In genomic region chr6:89386917-89387491, GRCh38 we compare ENCODE assay signal across 16 cellular contexts. TPM values are rescaled to one million over a fixed set of nuclear protein-coding genes. Genes with fewer than 3 reads are reported as not detected.
A peak's percentile ranks its signal among the peaks of the same experiment; 100 is the strongest.
DNase-seq lines count a peak whose midpoint lies in the region; ATAC-seq and TF ChIP-seq lines count a peak whose summit lies in the region.
"Had no signal": no experiment of that assay in that cellular context is flagged by ENCODE, and none has a peak within 500 bp of the region (broad histone marks: within the 10 kb centered on the region; RNA-seq: fewer than 3 reads in every experiment).

No MANE protein-coding gene starts in this region.

- DNase-seq in activated naive CD8-positive, alpha-beta T cell treated with anti-CD3 and anti-CD28 coated beads, Interleukin-2, amount 10 ng/mL, durations not matched to agents 7 days and 5 days: no peak
- DNase-seq in activated naive CD8-positive, alpha-beta T cell treated with anti-CD3 and anti-CD28 coated beads for 36 hours: no peak
- DNase-seq in endothelial cell (ENCODE audit: low spot score): no peak
- no peak for DNase-seq in Caco-2
- no peak for DNase-seq in central memory CD4-positive, alpha-beta T cell
- DNase-seq in NCI-H2227 (lab: John Stamatoyannopoulos, UW; ENCODE audit: unreplicated experiment): no peak
- DNase-seq: activated CD4-positive, alpha-beta T cell treated with anti-CD3 and anti-CD28 coated beads, Interleukin-2, amount 10 ng/mL, durations not matched to agents 7 days and 5 days; activated effector memory CD4-positive, alpha-beta T cell treated with anti-CD3 and anti-CD28 coated beads, Interleukin-2, amount 50 U/mL, for 16 hours; NCI-H1930; NK-92 treated with Interleukin-12 subunit alpha and Interleukin-12 subunit beta, amount 100 ng/mL, for 24 hours had no signal

- H3K36me3 ChIP-seq in Caco-2 (ENCODE audit: control insufficient read depth, insufficient read depth, low read length): no peaks in the 10 kb centered on the region
- H3K36me3 ChIP-seq: thoracic aorta had no signal

- ATAC-seq in activated naive CD8-positive, alpha-beta T cell treated with anti-CD3 and anti-CD28 coated beads, Interleukin-2, amount 10 ng/mL, durations not matched to agents 7 days and 5 days (ENCODE audit: low read depth): no peak
- ATAC-seq in HG02840 (IDR thresholded peaks at IDR 0.05; ENCODE audit: low FRiP score, unreplicated experiment) (peak; percentile 23), HG03457 (IDR thresholded peaks at IDR 0.05; ENCODE audit: unreplicated experiment) (peak; percentile 19)

- H3K27me3 Mint-ChIP-seq in activated naive CD8-positive, alpha-beta T cell treated with anti-CD3 and anti-CD28 coated beads, Interleukin-2, amount 10 ng/mL, durations not matched to agents 7 days and 5 days: no peaks in the 10 kb centered on the region
- no peaks in the 10 kb centered on the region for H3K27me3 Mint-ChIP-seq in activated naive CD8-positive, alpha-beta T cell treated with anti-CD3 and anti-CD28 coated beads for 36 hours
- H3K27me3 Mint-ChIP-seq in endothelial cell (ENCODE audit: unreplicated experiment): no peaks in the 10 kb centered on the region
- no peaks in the 10 kb centered on the region for H3K27me3 Mint-ChIP-seq in Caco-2 (ENCODE audit: insufficient read depth, unreplicated experiment)
- H3K27me3 Mint-ChIP-seq: activated CD4-positive, alpha-beta T cell treated with anti-CD3 and anti-CD28 coated beads, Interleukin-2, amount 10 ng/mL, durations not matched to agents 7 days and 5 days had no signal

- BruUV-seq in Caco-2 (replicated peaks; lab: Mats Ljungman, UMichigan): no TSS peak

- POLR2A ChIA-PET in activated naive CD8-positive, alpha-beta T cell treated with anti-CD3 and anti-CD28 coated beads, Interleukin-2, amount 10 ng/mL, durations not matched to agents 7 days and 5 days (lab: Charles Lee): no interaction called here
- POLR2A ChIA-PET in Caco-2 (lab: Charles Lee): no interaction called here

- no peak overlapping the region for H3K4me3 Mint-ChIP-seq in activated naive CD8-positive, alpha-beta T cell treated with anti-CD3 and anti-CD28 coated beads, Interleukin-2, amount 10 ng/mL, durations not matched to agents 7 days and 5 days
- H3K4me3 Mint-ChIP-seq in activated naive CD8-positive, alpha-beta T cell treated with anti-CD3 and anti-CD28 coated beads for 36 hours: no peak overlapping the region
- H3K4me3 Mint-ChIP-seq in endothelial cell (ENCODE audit: unreplicated experiment): no peak overlapping the region
- H3K4me3 Mint-ChIP-seq in Caco-2 (ENCODE audit: unreplicated experiment): no peak overlapping the region
- H3K4me3 Mint-ChIP-seq: activated CD4-positive, alpha-beta T cell treated with anti-CD3 and anti-CD28 coated beads, Interleukin-2, amount 10 ng/mL, durations not matched to agents 7 days and 5 days; central memory CD8-positive, alpha-beta T cell had no signal

- CTCF ChIA-PET in Caco-2 (lab: Charles Lee): interaction anchor here (0.8 kb wide), 1 partner anchor 11 kb away, joined by 3 read pairs; no protein-coding TSS in a partner anchor

- H3K4me3 ChIP-seq in Caco-2 (ENCODE audit: low read depth, low read length): no peak overlapping the region
- H3K4me3 ChIP-seq: esophagus muscularis mucosa, HAP-1, thoracic aorta had no signal

- peaks cover 2% of the 10 kb centered on the region for H3K9me3 Mint-ChIP-seq in activated naive CD8-positive, alpha-beta T cell treated with anti-CD3 and anti-CD28 coated beads, Interleukin-2, amount 10 ng/mL, durations not matched to agents 7 days and 5 days
- peaks cover 1% of the 10 kb centered on the region for H3K9me3 Mint-ChIP-seq in activated naive CD8-positive, alpha-beta T cell treated with anti-CD3 and anti-CD28 coated beads for 36 hours
- H3K9me3 Mint-ChIP-seq in endothelial cell (ENCODE audit: unreplicated experiment) (no peaks in the 10 kb centered on the region), Caco-2 (ENCODE audit: unreplicated experiment) (no peaks in the 10 kb centered on the region)
- H3K9me3 Mint-ChIP-seq: activated CD4-positive, alpha-beta T cell treated with anti-CD3 and anti-CD28 coated beads, Interleukin-2, amount 10 ng/mL, durations not matched to agents 7 days and 5 days; central memory CD8-positive, alpha-beta T cell had no signal

- no peaks in the 10 kb centered on the region for H3K27me3 ChIP-seq in Caco-2 (replicated peaks; ENCODE audit: control insufficient read depth, insufficient read depth, low read length)
- H3K27me3 ChIP-seq: esophagus muscularis mucosa had no signal

- no peaks in the 10 kb centered on the region for H3K9me3 ChIP-seq in Caco-2
- H3K9me3 ChIP-seq: esophagus muscularis mucosa, HAP-1, thoracic aorta had no signal

- H3K36me3 Mint-ChIP-seq in activated naive CD8-positive, alpha-beta T cell treated with anti-CD3 and anti-CD28 coated beads, Interleukin-2, amount 10 ng/mL, durations not matched to agents 7 days and 5 days: peaks cover 2% of the 10 kb centered on the region
- H3K36me3 Mint-ChIP-seq in activated naive CD8-positive, alpha-beta T cell treated with anti-CD3 and anti-CD28 coated beads for 36 hours: no peaks in the 10 kb centered on the region
- H3K36me3 Mint-ChIP-seq in endothelial cell (ENCODE audit: low read depth, unreplicated experiment) (no peaks in the 10 kb centered on the region), Caco-2 (ENCODE audit: insufficient read depth, unreplicated experiment) (no peaks in the 10 kb centered on the region)

- peak overlapping the region; percentile 35 for H3K27ac Mint-ChIP-seq in activated naive CD8-positive, alpha-beta T cell treated with anti-CD3 and anti-CD28 coated beads, Interleukin-2, amount 10 ng/mL, durations not matched to agents 7 days and 5 days
- H3K27ac Mint-ChIP-seq in activated naive CD8-positive, alpha-beta T cell treated with anti-CD3 and anti-CD28 coated beads for 36 hours: no peak overlapping the region
- no peak overlapping the region for H3K27ac Mint-ChIP-seq in endothelial cell (ENCODE audit: unreplicated experiment)
- H3K27ac Mint-ChIP-seq in Caco-2 (ENCODE audit: unreplicated experiment): no peak overlapping the region
- H3K27ac Mint-ChIP-seq: activated CD4-positive, alpha-beta T cell treated with anti-CD3 and anti-CD28 coated beads, Interleukin-2, amount 10 ng/mL, durations not matched to agents 7 days and 5 days had no signal

- peaks cover 4% of the 10 kb centered on the region for H3K4me1 Mint-ChIP-seq in activated naive CD8-positive, alpha-beta T cell treated with anti-CD3 and anti-CD28 coated beads, Interleukin-2, amount 10 ng/mL, durations not matched to agents 7 days and 5 days
- H3K4me1 Mint-ChIP-seq in activated naive CD8-positive, alpha-beta T cell treated with anti-CD3 and anti-CD28 coated beads for 36 hours: peaks cover 7% of the 10 kb centered on the region
- no peaks in the 10 kb centered on the region for H3K4me1 Mint-ChIP-seq in endothelial cell (ENCODE audit: unreplicated experiment)
- no peaks in the 10 kb centered on the region for H3K4me1 Mint-ChIP-seq in Caco-2 (ENCODE audit: low read depth, unreplicated experiment)
- H3K4me1 Mint-ChIP-seq: activated CD4-positive, alpha-beta T cell treated with anti-CD3 and anti-CD28 coated beads, Interleukin-2, amount 10 ng/mL, durations not matched to agents 7 days and 5 days; central memory CD8-positive, alpha-beta T cell had no signal

- intact Hi-C loops in Caco-2 (cut with micrococcal nuclease; ENCODE audit: unreplicated experiment): no loop called here

- TF ChIP-seq CTCF in endothelial cell (IDR thresholded peaks at IDR 0.05; ENCODE audit: unreplicated experiment) (no peak), Caco-2 (IDR thresholded peaks at IDR 0.05; ENCODE audit: insufficient read depth in 1 of 2, low read depth in 1 of 2, low read length in 1 of 2, severe bottlenecking in 1 of 2, unreplicated experiment in 1 of 2) (no peak)

- no peaks in the 10 kb centered on the region for H3K4me1 ChIP-seq in Caco-2

RNA-seq across cellular contexts. Expression of gene RRAGD, which starts 25.1 kb away (rescaled TPM):
- 10 to 100 TPM in 1 of 2 experiments, 1 to 10 TPM in 1; 9.3 to 10.9 TPM for total RNA-seq in activated naive CD8-positive, alpha-beta T cell treated with anti-CD3 and anti-CD28 coated beads, Interleukin-2, amount 10 ng/mL, durations not matched to agents 7 days and 5 days
- 10 to 100 TPM; 14.8 to 16.0 TPM for total RNA-seq in activated naive CD8-positive, alpha-beta T cell treated with anti-CD3 and anti-CD28 coated beads for 36 hours
- total RNA-seq in endothelial cell (ENCODE audit: unreplicated experiment) (9.8 TPM), Caco-2 (2022) (5.9 and 8.0 TPM in 2 replicates)

RNA-seq across cellular contexts. Expression of gene UBE2J1, which starts 34.5 kb away (rescaled TPM):
- total RNA-seq in activated naive CD8-positive, alpha-beta T cell treated with anti-CD3 and anti-CD28 coated beads, Interleukin-2, amount 10 ng/mL, durations not matched to agents 7 days and 5 days: 10 to 100 TPM; 26.5 to 27.9 TPM
- 10 to 100 TPM; 28.8 to 29.0 TPM for total RNA-seq in activated naive CD8-positive, alpha-beta T cell treated with anti-CD3 and anti-CD28 coated beads for 36 hours
- total RNA-seq in endothelial cell (ENCODE audit: unreplicated experiment) (43.7 TPM), Caco-2 (2022) (23.1 and 23.5 TPM in 2 replicates)

RNA-seq across cellular contexts. Expression of gene ANKRD6, which starts 45.9 kb away (rescaled TPM):
- total RNA-seq in activated naive CD8-positive, alpha-beta T cell treated with anti-CD3 and anti-CD28 coated beads, Interleukin-2, amount 10 ng/mL, durations not matched to agents 7 days and 5 days: 10 to 100 TPM; 14.7 to 18.9 TPM
- 1 to 10 TPM; 2.0 to 2.2 TPM for total RNA-seq in activated naive CD8-positive, alpha-beta T cell treated with anti-CD3 and anti-CD28 coated beads for 36 hours
- total RNA-seq in endothelial cell (ENCODE audit: unreplicated experiment) (70.9 TPM), Caco-2 (2022) (20.5 and 25.6 TPM in 2 replicates)
